22 cellular contexts compared by ENCODE assay signal in genomic region chr12:559907-560455, GRCh38.
A peak's percentile ranks its signal among the peaks of the same experiment; 100 is the strongest.
DNase-seq lines count a peak whose midpoint lies in the region; ATAC-seq and TF ChIP-seq lines count a peak whose summit lies in the region.
"Had no signal": no experiment of that assay in that cellular context is flagged by ENCODE, and none has a peak within 500 bp of the region (broad histone marks: within the 10 kb centered on the region; RNA-seq: fewer than 3 reads in every experiment).

No MANE protein-coding gene starts in this region.

- ATAC-seq in GM18867 (IDR thresholded peaks at IDR 0.05; ENCODE audit: unreplicated experiment) (no peak), HG03108 (IDR thresholded peaks at IDR 0.05; ENCODE audit: unreplicated experiment) (no peak)
- ATAC-seq: heart right ventricle; left lung; stimulated activated naive CD8-positive, alpha-beta T cell treated with anti-CD3 and anti-CD28 coated beads, Interleukin-15, Interleukin-2, amounts not matched to agents 100 U/mL and 50 U/mL, for 24 hours had no signal

- H3K9me3 ChIP-seq in CD8-positive, alpha-beta memory T cell (ENCODE audit: low read length) = no peaks in the 10 kb centered on the region
- no peaks in the 10 kb centered on the region for H3K9me3 ChIP-seq in SK-N-SH
- H3K9me3 ChIP-seq: adrenal gland, breast epithelium, heart right ventricle, left lung, SJCRH30, transverse colon had no signal

- POLR2A ChIA-PET in CD8-positive, alpha-beta memory T cell (lab: Charles Lee) = no interaction called here
- POLR2A ChIA-PET in SK-N-SH (lab: Yijun Ruan, JAX) = no interaction called here

- intact Hi-C loops in activated T-helper 1 cell treated with anti-CD3 and anti-CD28 coated beads, Interleukin-12 subunit alpha, Interleukin-12 subunit beta, Interleukin-2, Interleukin-4 antibody, amounts not matched to agents 30 ng/mL and 10 ng/mL and 1 ng/mL, durations not matched to agents 14 hours and 24 hours and 36 hours (cut with micrococcal nuclease) = loop anchor here (5.0 kb wide), 1 partner anchor 532 kb away; no protein-coding TSS in a partner anchor

- no peak overlapping the region for H3K4me2 ChIP-seq in SK-N-SH

- H3K27me3 ChIP-seq in CD8-positive, alpha-beta memory T cell (ENCODE audit: insufficient read depth, low read length, poor library complexity, severe bottlenecking) = no peaks in the 10 kb centered on the region
- H3K27me3 ChIP-seq in SK-N-SH (ENCODE audit: insufficient read depth) = no peaks in the 10 kb centered on the region; the same call in 1 of the 2 replicates
- H3K27me3 ChIP-seq: adrenal gland, breast epithelium, heart right ventricle, left lung, SJCRH30, transverse colon had no signal

- WGBS in SK-N-SH (ENCODE audit: low lambda C conversion rate) = 75% methylated on average over 14 of the region's 14 CpGs

- no peaks in the 10 kb centered on the region for H3K79me2 ChIP-seq in SK-N-SH (ENCODE audit: insufficient read depth)

- TF ChIP-seq RAD21 in SK-N-SH (IDR thresholded peaks at IDR 0.05; ENCODE audit: low read length) = no peak

- H2AFZ ChIP-seq in SK-N-SH (ENCODE audit: low read depth) = no peak overlapping the region

- peak in 1 of 5 donors; percentile 28 for DNase-seq in CD8-positive, alpha-beta memory T cell
- peak; percentile 14 to 30 for DNase-seq in NOMO-1 (lab: John Stamatoyannopoulos, UW; ENCODE audit: unreplicated experiment in 2 of 2)
- DNase-seq in activated T-helper 1 cell treated with anti-CD3 and anti-CD28 coated beads, Interleukin-12 subunit alpha, Interleukin-12 subunit beta, Interleukin-2, Interleukin-4 antibody, amounts not matched to agents 30 ng/mL and 10 ng/mL and 1 ng/mL, durations not matched to agents 14 hours and 24 hours and 36 hours (ENCODE audit: low spot score) = no peak
- peak; percentile 49 for DNase-seq in pons (ENCODE audit: low spot score)
- DNase-seq in SK-N-SH = no peak
- DNase-seq: activated gamma-delta T cell; adrenal gland; heart right ventricle; left lung; NCI-H1417 treated with DMSO at 0.1 percent for 48 hours; NCI-H524 treated with DMSO at 0.1 percent for 48 hours; SJCRH30; stimulated activated naive CD8-positive, alpha-beta T cell treated with anti-CD3 and anti-CD28 coated beads, Interleukin-15, Interleukin-2, amounts not matched to agents 100 U/mL and 50 U/mL, for 24 hours; T1000; transverse colon had no signal

- no peak for TF ChIP-seq CTCF in SK-N-SH (IDR thresholded peaks at IDR 0.05)

- H3K27me3 Mint-ChIP-seq in CD8-positive, alpha-beta memory T cell = no peaks in the 10 kb centered on the region
- no peaks in the 10 kb centered on the region for H3K27me3 Mint-ChIP-seq in activated T-helper 1 cell treated with anti-CD3 and anti-CD28 coated beads, Interleukin-12 subunit alpha, Interleukin-12 subunit beta, Interleukin-2, Interleukin-4 antibody, amounts not matched to agents 30 ng/mL and 10 ng/mL and 1 ng/mL, durations not matched to agents 14 hours and 24 hours and 36 hours (ENCODE audit: insufficient read depth)

- no peak overlapping the region for H3K27ac ChIP-seq in CD8-positive, alpha-beta memory T cell (ENCODE audit: low read depth, low read length)
- no peak overlapping the region for H3K27ac ChIP-seq in SK-N-SH (ENCODE audit: low read depth in 2 of 2, low read length in 1 of 2)
- H3K27ac ChIP-seq: adrenal gland, breast epithelium, coronary artery, heart right ventricle, left lung, SJCRH30, transverse colon had no signal

- no peaks in the 10 kb centered on the region for H3F3A ChIP-seq in SK-N-SH (replicated peaks; ENCODE audit: insufficient read depth)

- no peak overlapping the region for H3K4me3 ChIP-seq in CD8-positive, alpha-beta memory T cell (ENCODE audit: low read length)
- no peak overlapping the region for H3K4me3 ChIP-seq in SK-N-SH (ENCODE audit: low read depth in 2 of 2, low read length in 1 of 2)
- H3K4me3 ChIP-seq: adrenal gland, breast epithelium, coronary artery, heart right ventricle, left lung, SJCRH30, skin epidermis, transverse colon had no signal

- H3K36me3 ChIP-seq in CD8-positive, alpha-beta memory T cell (ENCODE audit: insufficient read depth, low read length) = no peaks in the 10 kb centered on the region
- no peaks in the 10 kb centered on the region for H3K36me3 ChIP-seq in SK-N-SH (replicated peaks in 1 of 2; ENCODE audit: control insufficient read depth in 1 of 2, insufficient read depth in 2 of 2, low read length in 1 of 2)
- H3K36me3 ChIP-seq: adrenal gland, breast epithelium, transverse colon had no signal

- H3K27ac Mint-ChIP-seq in CD8-positive, alpha-beta memory T cell = peak overlapping the region in 7 of 8 donors; percentile 29 to 96 (median 80)
- H3K27ac Mint-ChIP-seq in activated T-helper 1 cell treated with anti-CD3 and anti-CD28 coated beads, Interleukin-12 subunit alpha, Interleukin-12 subunit beta, Interleukin-2, Interleukin-4 antibody, amounts not matched to agents 30 ng/mL and 10 ng/mL and 1 ng/mL, durations not matched to agents 14 hours and 24 hours and 36 hours = peak overlapping the region; percentile 7
- H3K27ac Mint-ChIP-seq: mesothelial cell of epicardium had no signal

- H3K4me1 Mint-ChIP-seq in CD8-positive, alpha-beta memory T cell = peaks cover 39 to 57% (median 52%) of the 10 kb centered on the region in 3 donors
- peaks cover 76% of the 10 kb centered on the region for H3K4me1 Mint-ChIP-seq in activated T-helper 1 cell treated with anti-CD3 and anti-CD28 coated beads, Interleukin-12 subunit alpha, Interleukin-12 subunit beta, Interleukin-2, Interleukin-4 antibody, amounts not matched to agents 30 ng/mL and 10 ng/mL and 1 ng/mL, durations not matched to agents 14 hours and 24 hours and 36 hours (ENCODE audit: low read depth)
- H3K4me1 Mint-ChIP-seq: mesothelial cell of epicardium had no signal

- no peak overlapping the region for H3K9ac ChIP-seq in SK-N-SH

- no peak for TF ChIP-seq EP300 in SK-N-SH (IDR thresholded peaks at IDR 0.05; ENCODE audit: borderline replicate concordance in 1 of 2, low read depth in 1 of 2, low read length in 1 of 2)

- no peaks in the 10 kb centered on the region for H4K20me1 ChIP-seq in SK-N-SH (ENCODE audit: insufficient read depth)

- H3K36me3 Mint-ChIP-seq in CD8-positive, alpha-beta memory T cell = peaks cover 0 to 9% (median 5%) of the 10 kb centered on the region in 3 donors
- peaks cover 35% of the 10 kb centered on the region for H3K36me3 Mint-ChIP-seq in activated T-helper 1 cell treated with anti-CD3 and anti-CD28 coated beads, Interleukin-12 subunit alpha, Interleukin-12 subunit beta, Interleukin-2, Interleukin-4 antibody, amounts not matched to agents 30 ng/mL and 10 ng/mL and 1 ng/mL, durations not matched to agents 14 hours and 24 hours and 36 hours (ENCODE audit: low read depth)
- H3K36me3 Mint-ChIP-seq: mesothelial cell of epicardium had no signal

- no peak overlapping the region for H3K4me3 Mint-ChIP-seq in CD8-positive, alpha-beta memory T cell
- no peak overlapping the region for H3K4me3 Mint-ChIP-seq in activated T-helper 1 cell treated with anti-CD3 and anti-CD28 coated beads, Interleukin-12 subunit alpha, Interleukin-12 subunit beta, Interleukin-2, Interleukin-4 antibody, amounts not matched to agents 30 ng/mL and 10 ng/mL and 1 ng/mL, durations not matched to agents 14 hours and 24 hours and 36 hours
- H3K4me3 Mint-ChIP-seq: mesothelial cell of epicardium, nephron had no signal

- no peaks in the 10 kb centered on the region for H3K9me3 Mint-ChIP-seq in CD8-positive, alpha-beta memory T cell
- no peaks in the 10 kb centered on the region for H3K9me3 Mint-ChIP-seq in activated T-helper 1 cell treated with anti-CD3 and anti-CD28 coated beads, Interleukin-12 subunit alpha, Interleukin-12 subunit beta, Interleukin-2, Interleukin-4 antibody, amounts not matched to agents 30 ng/mL and 10 ng/mL and 1 ng/mL, durations not matched to agents 14 hours and 24 hours and 36 hours

- peaks cover 54% of the 10 kb centered on the region for H3K4me1 ChIP-seq in CD8-positive, alpha-beta memory T cell (ENCODE audit: insufficient read depth, low read length)
- peaks cover 0 to 16% of the 10 kb centered on the region in 2 experiments; a peak in 1 of 4 replicates for H3K4me1 ChIP-seq in SK-N-SH (ENCODE audit: control insufficient read depth in 1 of 2, insufficient read depth in 2 of 2, low read depth in 1 of 2, low read length in 1 of 2)
- H3K4me1 ChIP-seq: adrenal gland, SJCRH30, transverse colon had no signal

- H3K9me2 ChIP-seq in SK-N-SH = no peaks in the 10 kb centered on the region

- CTCF ChIA-PET in CD8-positive, alpha-beta memory T cell (lab: Charles Lee) = no interaction called here
- CTCF ChIA-PET in SK-N-SH (lab: Yijun Ruan, JAX) = interaction anchor here (1.0 to 8.7 kb wide), 5 partner anchors 10 to 254 kb away, joined by 3 to 52 read pairs (median 10); no protein-coding TSS in a partner anchor

TF ChIP-seq in SK-N-SH, 30 proteins besides CTCF, POLR2A, EP300 and RAD21:
- TF ChIP-seq FOXM1 (IDR thresholded peaks at IDR 0.05; ENCODE audit: low read depth) = no peak

Comparison
In these comparisons a context has a peak if more than half of its experiments do, and no peak if none do; other contexts are left out.
1. DNase-seq: peak in NOMO-1 (2 of 2) and pons (single experiment); none in activated T-helper 1 cell treated with anti-CD3 and anti-CD28 coated beads, Interleukin-12 subunit alpha, Interleukin-12 subunit beta, Interleukin-2, Interleukin-4 antibody, amounts not matched to agents 30 ng/mL and 10 ng/mL and 1 ng/mL, durations not matched to agents 14 hours and 24 hours and 36 hours (single experiment) and SK-N-SH (single experiment).